8 cellular contexts compared by ENCODE assay signal in the genomic region with DNA sequence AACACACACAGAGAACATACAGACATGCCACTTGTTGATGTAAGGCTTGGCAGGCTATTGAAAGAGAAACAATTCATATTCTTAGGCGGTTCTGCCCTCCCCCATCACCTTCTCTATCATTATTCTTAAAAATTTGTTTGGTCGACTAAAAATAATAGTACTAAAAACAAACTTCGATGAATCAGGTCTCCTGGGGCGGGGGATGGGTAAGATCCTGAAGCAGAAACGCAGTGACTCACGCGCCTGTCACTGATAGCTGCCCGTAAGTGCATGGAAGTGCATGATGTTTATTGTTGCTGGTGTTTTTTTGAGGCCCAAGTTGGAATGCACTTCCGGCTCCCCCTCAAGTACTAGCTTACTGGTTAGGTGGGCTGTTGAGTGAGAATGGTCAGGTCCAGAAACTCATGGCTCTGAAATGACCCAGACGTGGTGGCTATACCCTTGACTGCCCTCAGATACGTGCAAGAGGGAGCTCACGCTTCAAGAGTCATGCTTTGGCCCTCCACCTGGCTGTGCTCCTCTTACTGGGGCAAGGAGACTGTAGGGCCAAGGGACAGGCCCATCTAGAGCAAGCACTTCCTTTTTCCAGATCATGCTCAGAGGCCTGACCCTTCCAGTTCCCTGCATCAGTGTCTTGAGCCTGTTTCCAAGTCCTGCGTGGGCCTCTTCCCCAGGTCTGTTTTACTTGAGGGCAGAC. TPM values are rescaled to one million over a fixed set of nuclear protein-coding genes. Genes with fewer than 3 reads are reported as not detected.
DNase-seq lines count a peak whose midpoint lies in the region; ATAC-seq and TF ChIP-seq lines count a peak whose summit lies in the region.

No MANE protein-coding gene starts in this region.

- TF ChIP-seq CTCF in astrocyte of the spinal cord (IDR thresholded peaks at IDR 0.05; ENCODE audit: low read depth, low read length) = no peak

- peak; percentile 41 for ATAC-seq in GM19463 (IDR thresholded peaks at IDR 0.05; ENCODE audit: unreplicated experiment)
- no peak for ATAC-seq in GM19324 (IDR thresholded peaks at IDR 0.05; ENCODE audit: low FRiP score, unreplicated experiment)

- no peak overlapping the region for H3K4me3 ChIP-seq in astrocyte of the spinal cord (ENCODE audit: low read depth, low read length)
- no peak overlapping the region for H3K4me3 ChIP-seq in skeletal muscle cell (ENCODE audit: low read depth, low read length)

- DNase-seq in M059J (ENCODE audit: low read depth) (peak; percentile 92), astrocyte of the spinal cord (ENCODE audit: low read depth, low spot score) (peak; percentile 87), skeletal muscle cell (ENCODE audit: low read depth) (peak; percentile 81), NCI-H187 (lab: John Stamatoyannopoulos, UW) (no peak), NCI-H1930 (lab: John Stamatoyannopoulos, UW) (no peak), SIG-M5 (lab: John Stamatoyannopoulos, UW) (no peak)

- in situ Hi-C loops in astrocyte of the spinal cord (cut with HindIII; ENCODE audit: low sequenced_read_pairs) = no loop called here

RNA-seq across cellular contexts. Expression of a gene that starts 10.9 kb away (rescaled TPM):
- 32.6 and 46.7 TPM in 2 replicates for total RNA-seq in M059J (2014; rRNA removed; shearing (Covaris generic))

Comparison
In these comparisons a context has a peak if more than half of its experiments do, and no peak if none do; other contexts are left out.
1. DNase-seq: peak in M059J (single experiment), astrocyte of the spinal cord (single experiment) and skeletal muscle cell (single experiment); none in NCI-H187 (0 of 2), NCI-H1930 (0 of 2) and SIG-M5 (single experiment).